ENCODE assay signal across 1 cellular context in the genomic region with DNA sequence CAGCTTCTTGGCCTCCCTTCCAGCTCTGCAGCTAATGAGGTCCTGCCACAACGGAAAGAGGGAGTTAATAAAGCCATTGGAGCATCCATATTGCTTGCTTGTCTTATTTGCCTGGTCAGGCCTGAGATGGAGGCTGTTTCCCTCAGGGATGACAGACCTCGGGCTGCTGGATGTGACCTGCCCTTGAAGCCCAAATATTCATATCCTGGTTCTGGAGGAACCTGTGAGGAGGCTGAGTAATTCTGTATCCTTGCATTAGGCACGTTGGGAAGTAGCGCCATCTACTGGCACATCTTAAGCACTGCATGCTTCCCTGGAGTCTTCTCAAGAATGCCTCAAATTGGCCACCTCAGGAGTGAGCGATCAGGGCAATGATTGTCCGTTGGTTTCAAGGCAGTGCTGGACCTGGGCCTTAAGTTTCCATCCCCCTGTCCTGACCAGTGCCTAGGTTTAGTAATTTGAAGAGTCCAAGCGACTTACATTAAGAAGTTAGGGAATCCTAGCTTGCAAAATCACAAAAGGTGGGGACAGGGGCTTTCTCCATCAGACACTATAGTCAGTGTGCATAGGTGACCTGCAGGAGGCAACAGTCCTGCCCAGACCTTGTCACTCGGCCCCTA.
TF ChIP-seq lines count a peak whose summit lies in the region.

No MANE protein-coding gene starts in this region.

TF ChIP-seq in GM23338, 12 proteins besides CTCF, POLR2A, EP300 and RAD21 (continued from another document):
- TF ChIP-seq ETS1 (IDR thresholded peaks at IDR 0.05) (no peak), ZNF331 (CRISPR knock-in tag; IDR thresholded peaks at IDR 0.05; ENCODE audit: low read depth) (no peak)
- TF ChIP-seq, protein P1, sequence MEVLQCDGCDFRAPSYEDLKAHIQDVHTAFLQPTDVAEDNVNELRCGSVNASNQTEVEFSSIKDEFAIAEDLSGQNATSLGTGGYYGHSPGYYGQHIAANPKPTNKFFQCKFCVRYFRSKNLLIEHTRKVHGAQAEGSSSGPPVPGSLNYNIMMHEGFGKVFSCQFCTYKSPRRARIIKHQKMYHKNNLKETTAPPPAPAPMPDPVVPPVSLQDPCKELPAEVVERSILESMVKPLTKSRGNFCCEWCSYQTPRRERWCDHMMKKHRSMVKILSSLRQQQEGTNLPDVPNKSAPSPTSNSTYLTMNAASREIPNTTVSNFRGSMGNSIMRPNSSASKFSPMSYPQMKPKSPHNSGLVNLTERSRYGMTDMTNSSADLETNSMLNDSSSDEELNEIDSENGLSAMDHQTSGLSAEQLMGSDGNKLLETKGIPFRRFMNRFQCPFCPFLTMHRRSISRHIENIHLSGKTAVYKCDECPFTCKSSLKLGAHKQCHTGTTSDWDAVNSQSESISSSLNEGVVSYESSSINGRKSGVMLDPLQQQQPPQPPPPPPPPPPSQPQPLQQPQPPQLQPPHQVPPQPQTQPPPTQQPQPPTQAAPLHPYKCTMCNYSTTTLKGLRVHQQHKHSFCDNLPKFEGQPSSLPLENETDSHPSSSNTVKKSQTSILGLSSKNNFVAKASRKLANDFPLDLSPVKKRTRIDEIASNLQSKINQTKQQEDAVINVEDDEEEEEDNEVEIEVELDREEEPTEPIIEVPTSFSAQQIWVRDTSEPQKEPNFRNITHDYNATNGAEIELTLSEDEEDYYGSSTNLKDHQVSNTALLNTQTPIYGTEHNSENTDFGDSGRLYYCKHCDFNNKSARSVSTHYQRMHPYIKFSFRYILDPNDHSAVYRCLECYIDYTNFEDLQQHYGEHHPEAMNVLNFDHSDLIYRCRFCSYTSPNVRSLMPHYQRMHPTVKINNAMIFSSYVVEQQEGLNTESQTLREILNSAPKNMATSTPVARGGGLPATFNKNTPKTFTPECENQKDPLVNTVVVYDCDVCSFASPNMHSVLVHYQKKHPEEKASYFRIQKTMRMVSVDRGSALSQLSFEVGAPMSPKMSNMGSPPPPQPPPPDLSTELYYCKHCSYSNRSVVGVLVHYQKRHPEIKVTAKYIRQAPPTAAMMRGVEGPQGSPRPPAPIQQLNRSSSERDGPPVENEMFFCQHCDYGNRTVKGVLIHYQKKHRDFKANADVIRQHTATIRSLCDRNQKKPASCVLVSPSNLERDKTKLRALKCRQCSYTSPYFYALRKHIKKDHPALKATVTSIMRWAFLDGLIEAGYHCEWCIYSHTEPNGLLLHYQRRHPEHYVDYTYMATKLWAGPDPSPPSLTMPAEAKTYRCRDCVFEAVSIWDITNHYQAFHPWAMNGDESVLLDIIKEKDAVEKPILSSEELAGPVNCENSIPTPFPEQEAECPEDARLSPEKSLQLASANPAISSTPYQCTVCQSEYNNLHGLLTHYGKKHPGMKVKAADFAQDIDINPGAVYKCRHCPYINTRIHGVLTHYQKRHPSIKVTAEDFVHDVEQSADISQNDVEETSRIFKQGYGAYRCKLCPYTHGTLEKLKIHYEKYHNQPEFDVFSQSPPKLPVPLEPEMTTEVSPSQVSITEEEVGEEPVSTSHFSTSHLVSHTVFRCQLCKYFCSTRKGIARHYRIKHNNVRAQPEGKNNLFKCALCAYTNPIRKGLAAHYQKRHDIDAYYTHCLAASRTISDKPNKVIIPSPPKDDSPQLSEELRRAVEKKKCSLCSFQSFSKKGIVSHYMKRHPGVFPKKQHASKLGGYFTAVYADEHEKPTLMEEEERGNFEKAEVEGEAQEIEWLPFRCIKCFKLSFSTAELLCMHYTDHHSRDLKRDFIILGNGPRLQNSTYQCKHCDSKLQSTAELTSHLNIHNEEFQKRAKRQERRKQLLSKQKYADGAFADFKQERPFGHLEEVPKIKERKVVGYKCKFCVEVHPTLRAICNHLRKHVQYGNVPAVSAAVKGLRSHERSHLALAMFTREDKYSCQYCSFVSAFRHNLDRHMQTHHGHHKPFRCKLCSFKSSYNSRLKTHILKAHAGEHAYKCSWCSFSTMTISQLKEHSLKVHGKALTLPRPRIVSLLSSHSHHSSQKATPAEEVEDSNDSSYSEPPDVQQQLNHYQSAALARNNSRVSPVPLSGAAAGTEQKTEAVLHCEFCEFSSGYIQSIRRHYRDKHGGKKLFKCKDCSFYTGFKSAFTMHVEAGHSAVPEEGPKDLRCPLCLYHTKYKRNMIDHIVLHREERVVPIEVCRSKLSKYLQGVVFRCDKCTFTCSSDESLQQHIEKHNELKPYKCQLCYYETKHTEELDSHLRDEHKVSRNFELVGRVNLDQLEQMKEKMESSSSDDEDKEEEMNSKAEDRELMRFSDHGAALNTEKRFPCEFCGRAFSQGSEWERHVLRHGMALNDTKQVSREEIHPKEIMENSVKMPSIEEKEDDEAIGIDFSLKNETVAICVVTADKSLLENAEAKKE (CRISPR knock-in tag; IDR thresholded peaks at IDR 0.05) = no peak
TF ChIP-seq in GM23338: peak in this region for 0.
